8 cellular contexts compared by ENCODE assay signal in genomic region chr5:41636605-41637004, GRCh38.
DNase-seq lines count a peak whose midpoint lies in the region; ATAC-seq, FAIRE-seq and TF ChIP-seq lines count a peak whose summit lies in the region.

No MANE protein-coding gene starts in this region.

- no peak overlapping the region for H3K9ac ChIP-seq in endodermal cell (ENCODE audit: extremely low read depth, low read length, poor library complexity, severe bottlenecking)

- ATAC-seq in activated T-cell treated with anti-CD3 and anti-CD28 coated beads, Interleukin-2, amount 50 U/mL, for 4 hours = no peak
- no peak for ATAC-seq in activated naive CD4-positive, alpha-beta T cell treated with anti-CD3 and anti-CD28 coated beads, Interleukin-2, amount 50 U/mL, for 72 hours

- no peak overlapping the region for H3K4me3 Mint-ChIP-seq in endodermal cell
- no peak overlapping the region for H3K4me3 Mint-ChIP-seq in activated T-cell treated with anti-CD3 and anti-CD28 coated beads, Interleukin-2, amount 50 U/mL, for 4 hours

- H3K9me3 ChIP-seq in HAP-1 = no peaks in the 10 kb centered on the region
- no peaks in the 10 kb centered on the region for H3K9me3 ChIP-seq in endodermal cell (ENCODE audit: control insufficient read depth, low read length)

- H3K27ac Mint-ChIP-seq in endodermal cell = no peak overlapping the region
- H3K27ac Mint-ChIP-seq in activated naive CD4-positive, alpha-beta T cell treated with anti-CD3 and anti-CD28 coated beads, Interleukin-2, amount 50 U/mL, for 72 hours = no peak overlapping the region

- no peaks in the 10 kb centered on the region for H3K27me3 ChIP-seq in HAP-1 (ENCODE audit: low read depth)
- H3K27me3 ChIP-seq in endodermal cell (ENCODE audit: control insufficient read depth, insufficient read depth, low read length, poor library complexity, severe bottlenecking) = no peaks in the 10 kb centered on the region

- no peaks in the 10 kb centered on the region for H3K36me3 Mint-ChIP-seq in endodermal cell (ENCODE audit: low read depth)
- H3K36me3 Mint-ChIP-seq in activated T-cell treated with anti-CD3 and anti-CD28 coated beads, Interleukin-2, amount 50 U/mL, for 4 hours (ENCODE audit: insufficient read depth) = no peaks in the 10 kb centered on the region
- H3K36me3 Mint-ChIP-seq in activated naive CD4-positive, alpha-beta T cell treated with anti-CD3 and anti-CD28 coated beads, Interleukin-2, amount 50 U/mL, for 72 hours = no peaks in the 10 kb centered on the region

- H3K9me3 Mint-ChIP-seq in endodermal cell = peaks cover 5% of the 10 kb centered on the region
- no peaks in the 10 kb centered on the region for H3K9me3 Mint-ChIP-seq in activated T-cell treated with anti-CD3 and anti-CD28 coated beads, Interleukin-2, amount 50 U/mL, for 4 hours
- H3K9me3 Mint-ChIP-seq in activated naive CD4-positive, alpha-beta T cell treated with anti-CD3 and anti-CD28 coated beads, Interleukin-2, amount 50 U/mL, for 72 hours = no peaks in the 10 kb centered on the region

- in situ Hi-C loops in HAP-1 (cut with MboI; ENCODE audit: low sequenced_read_pairs) = no loop called here

- H3K4me1 ChIP-seq in HAP-1 (no peaks in the 10 kb centered on the region), endodermal cell (ENCODE audit: control insufficient read depth, insufficient read depth, low read length) (peaks cover 2% of the 10 kb centered on the region)

- DNase-seq in GM12865 (ENCODE audit: low read depth) (peak; percentile 43), HAP-1 (ENCODE audit: low spot score in 2 of 2) (peak; percentile 34 to 46), NCI-H128 (lab: John Stamatoyannopoulos, UW; ENCODE audit: unreplicated experiment) (peak; percentile 42), endodermal cell (peak; percentile 80), GM19239 (ENCODE audit: insufficient read length, low spot score) (no peak)
- DNase-seq in activated T-cell treated with anti-CD3 and anti-CD28 coated beads, Interleukin-2, amount 50 U/mL, for 4 hours = no peak
- no peak for DNase-seq in activated naive CD4-positive, alpha-beta T cell treated with anti-CD3 and anti-CD28 coated beads, Interleukin-2, amount 50 U/mL, for 72 hours (ENCODE audit: low spot score in 2 of 2)
- no peak for DNase-seq in NK-92 treated with Interleukin-12 subunit alpha and Interleukin-12 subunit beta, amount 100 ng/mL, for 24 hours (lab: John Stamatoyannopoulos, UW)

- WGBS in endodermal cell (ENCODE audit: insufficient coverage in 1 of 2, insufficient read length in 1 of 2), 2 experiments = 87 to 100% methylated on average over 2 of the region's 2 CpGs

- H3K36me3 ChIP-seq in HAP-1 (replicated peaks) (no peaks in the 10 kb centered on the region), endodermal cell (ENCODE audit: control insufficient read depth, insufficient read depth, low read length) (no peaks in the 10 kb centered on the region)

- no peak for FAIRE-seq in GM19239 (lab: Jason Lieb, UNC)

- no peaks in the 10 kb centered on the region for H3K27me3 Mint-ChIP-seq in endodermal cell (ENCODE audit: insufficient read depth)
- H3K27me3 Mint-ChIP-seq in activated T-cell treated with anti-CD3 and anti-CD28 coated beads, Interleukin-2, amount 50 U/mL, for 4 hours (ENCODE audit: low read depth) = peaks cover 3% of the 10 kb centered on the region

- no peak overlapping the region for H3K4me3 ChIP-seq in GM12865 (ENCODE audit: low read depth, low read length)
- no peak overlapping the region for H3K4me3 ChIP-seq in HAP-1
- no peak overlapping the region for H3K4me3 ChIP-seq in endodermal cell (ENCODE audit: low read length)

- TF ChIP-seq CTCF in GM12865 (IDR thresholded peaks at IDR 0.05; ENCODE audit: insufficient read depth, low read depth, low read length, missing control alignments) (peak; percentile 45), endodermal cell (conservative IDR thresholded peaks at IDR 0.05) (peak; percentile 76)

- H3K27ac ChIP-seq in endodermal cell (ENCODE audit: low read depth, low read length) = no peak overlapping the region

- H3K4me1 Mint-ChIP-seq in endodermal cell = peaks cover 14% of the 10 kb centered on the region
- H3K4me1 Mint-ChIP-seq in activated T-cell treated with anti-CD3 and anti-CD28 coated beads, Interleukin-2, amount 50 U/mL, for 4 hours (ENCODE audit: low read depth) = no peaks in the 10 kb centered on the region

Comparison
In these comparisons a context has a peak if more than half of its experiments do, and no peak if none do; other contexts are left out.
1. DNase-seq: peak in GM12865 (single experiment), HAP-1 (2 of 2), NCI-H128 (single experiment) and endodermal cell (single experiment); none in activated T-cell treated with anti-CD3 and anti-CD28 coated beads, Interleukin-2, amount 50 U/mL, for 4 hours (single experiment), activated naive CD4-positive, alpha-beta T cell treated with anti-CD3 and anti-CD28 coated beads, Interleukin-2, amount 50 U/mL, for 72 hours (0 of 2), GM19239 (single experiment) and NK-92 treated with Interleukin-12 subunit alpha and Interleukin-12 subunit beta, amount 100 ng/mL, for 24 hours (single experiment).